ENCODE assay signal across 13 cellular contexts in genomic region chr5:14901462-14902051, GRCh38. TPM values are rescaled to one million over a fixed set of nuclear protein-coding genes. Genes with fewer than 3 reads are reported as not detected.
DNase-seq lines count a peak whose midpoint lies in the region; ATAC-seq and TF ChIP-seq lines count a peak whose summit lies in the region.
"Had no signal": no experiment of that assay in that cellular context is flagged by ENCODE, and none has a peak within 500 bp of the region (broad histone marks: within the 10 kb centered on the region; RNA-seq: fewer than 3 reads in every experiment).

No MANE protein-coding gene starts in this region.

- H3K36me3 Mint-ChIP-seq in nephron progenitor cell (ENCODE audit: low read depth) = no peaks in the 10 kb centered on the region

- no peak overlapping the region for H2AFZ ChIP-seq in mammary epithelial cell (ENCODE audit: low read depth, low read length)

- peaks cover 4% of the 10 kb centered on the region for H3K4me1 Mint-ChIP-seq in nephron progenitor cell
- peaks cover 6% of the 10 kb centered on the region for H3K4me1 Mint-ChIP-seq in stimulated activated naive CD8-positive, alpha-beta T cell treated with anti-CD3 and anti-CD28 coated beads, Interleukin-15, amount 100 ng/mL, for 72 hours

- no peak overlapping the region for H3K4me3 Mint-ChIP-seq in nephron progenitor cell
- no peak overlapping the region for H3K4me3 Mint-ChIP-seq in stimulated activated naive CD8-positive, alpha-beta T cell treated with anti-CD3 and anti-CD28 coated beads, Interleukin-15, amount 100 ng/mL, for 72 hours

- H3K4me2 ChIP-seq in mammary epithelial cell (ENCODE audit: insufficient read depth, low read depth, low read length) = no peak overlapping the region

- 97% methylated on average over 7 of the region's 7 CpGs for WGBS in mammary epithelial cell (ENCODE audit: low coverage, missing lambda C conversion rate)

- no peak overlapping the region for H3K27ac ChIP-seq in mammary epithelial cell (ENCODE audit: insufficient read depth, low read depth, low read length)
- no peak overlapping the region for H3K27ac ChIP-seq in Peyer's patch
- H3K27ac ChIP-seq: epithelial cell of prostate had no signal

- TF ChIP-seq POLR2A in Peyer's patch (IDR thresholded peaks at IDR 0.05) = no peak

- no TSS peak for BruUV-seq in mammary epithelial cell (replicated peaks; lab: Mats Ljungman, UMichigan)

- DNase-seq in AG20443 (ENCODE audit: low spot score) (peak; percentile 61), foreskin fibroblast (peak; percentile 78 to 87), nephron progenitor cell (no peak), mammary epithelial cell (no peak), Peyer's patch (no peak)
- DNase-seq in stimulated activated naive CD8-positive, alpha-beta T cell treated with anti-CD3 and anti-CD28 coated beads, Interleukin-15, amount 100 ng/mL, for 72 hours = no peak
- DNase-seq: anterior cingulate cortex, BE2C, NCI-H774, retina had no signal

- ATAC-seq in SK-N-SH treated with all-trans-retinoic acid at 6 μM for 48 hours = no peak
- ATAC-seq in GM19035 (IDR thresholded peaks at IDR 0.05; ENCODE audit: unreplicated experiment) = no peak
- no peak for ATAC-seq in stimulated activated naive CD8-positive, alpha-beta T cell treated with anti-CD3 and anti-CD28 coated beads, Interleukin-15, amount 100 ng/mL, for 72 hours

- H3K27me3 Mint-ChIP-seq in nephron progenitor cell (ENCODE audit: low read depth, poor library complexity) = peaks cover 7% of the 10 kb centered on the region
- peaks cover 8% of the 10 kb centered on the region for H3K27me3 Mint-ChIP-seq in stimulated activated naive CD8-positive, alpha-beta T cell treated with anti-CD3 and anti-CD28 coated beads, Interleukin-15, amount 100 ng/mL, for 72 hours

- CTCF ChIA-PET in mammary epithelial cell (lab: Charles Lee; ENCODE audit: low non-redundant PET) = no interaction called here

- H3K9ac ChIP-seq in mammary epithelial cell (ENCODE audit: insufficient read depth, low read length) = no peak overlapping the region

- in situ Hi-C loops in mammary epithelial cell (cut with MboI; ENCODE audit: low sequenced_read_pairs in 2 of 2) = no loop called here

- H3K27me3 ChIP-seq in mammary epithelial cell (ENCODE audit: insufficient read depth, low read length) (no peaks in the 10 kb centered on the region), Peyer's patch (no peaks in the 10 kb centered on the region)
- H3K27me3 ChIP-seq: BE2C had no signal

- TF ChIP-seq CTCF in foreskin fibroblast (IDR thresholded peaks at IDR 0.05; ENCODE audit: low read depth, low read length) (no peak), nephron progenitor cell (IDR thresholded peaks at IDR 0.05) (no peak), mammary epithelial cell (conservative IDR thresholded peaks at IDR 0.05 in 1 of 2, IDR thresholded peaks at IDR 0.05 in 1 of 2; ENCODE audit: extremely low read depth in 1 of 2, insufficient read depth in 1 of 2, low read depth in 1 of 2, low read length in 2 of 2) (no peak), Peyer's patch (IDR thresholded peaks at IDR 0.05) (no peak)

- H3K4me1 ChIP-seq in mammary epithelial cell (ENCODE audit: insufficient read depth, low read length) = peaks cover 12% of the 10 kb centered on the region
- H3K4me1 ChIP-seq in Peyer's patch = no peaks in the 10 kb centered on the region
- H3K4me1 ChIP-seq: BE2C had no signal

- intact Hi-C loops in mammary epithelial cell (cut with micrococcal nuclease) = no loop called here

- peak overlapping the region; percentile 41 for H3K27ac Mint-ChIP-seq in nephron progenitor cell
- H3K27ac Mint-ChIP-seq in stimulated activated naive CD8-positive, alpha-beta T cell treated with anti-CD3 and anti-CD28 coated beads, Interleukin-15, amount 100 ng/mL, for 72 hours = no peak overlapping the region

- dilution Hi-C loops in mammary epithelial cell (cut with HindIII; ENCODE audit: low sequenced_read_pairs) = loop anchor here (5.0 kb wide), 1 partner anchor 76 kb away; no protein-coding TSS in a partner anchor

- no peaks in the 10 kb centered on the region for H4K20me1 ChIP-seq in mammary epithelial cell (ENCODE audit: insufficient read depth, low read length)

- H3K79me2 ChIP-seq in mammary epithelial cell (ENCODE audit: insufficient read depth, low read length) = no peaks in the 10 kb centered on the region

- H3K9me3 ChIP-seq in mammary epithelial cell (replicated peaks; ENCODE audit: insufficient read depth, low read length) (no peaks in the 10 kb centered on the region), Peyer's patch (no peaks in the 10 kb centered on the region)
- H3K9me3 ChIP-seq: BE2C had no signal

- H3K4me3 ChIP-seq in foreskin fibroblast (ENCODE audit: low read depth in 1 of 2, low read length in 2 of 2) = no peak overlapping the region
- no peak overlapping the region for H3K4me3 ChIP-seq in mammary epithelial cell (replicated peaks in 1 of 3; ENCODE audit: insufficient read depth in 1 of 3, low read depth in 2 of 3, low read length in 3 of 3)
- no peak overlapping the region for H3K4me3 ChIP-seq in Peyer's patch

- no peaks in the 10 kb centered on the region for H3K9me3 Mint-ChIP-seq in nephron progenitor cell
- H3K9me3 Mint-ChIP-seq in stimulated activated naive CD8-positive, alpha-beta T cell treated with anti-CD3 and anti-CD28 coated beads, Interleukin-15, amount 100 ng/mL, for 72 hours = no peaks in the 10 kb centered on the region

- H3K36me3 ChIP-seq in mammary epithelial cell (ENCODE audit: insufficient read depth, low read length) (no peaks in the 10 kb centered on the region), Peyer's patch (no peaks in the 10 kb centered on the region)
- H3K36me3 ChIP-seq: BE2C had no signal

TF ChIP-seq in SK-N-SH treated with all-trans-retinoic acid at 6 μM for 48 hours, 23 proteins besides CTCF, POLR2A, EP300 and RAD21:
- TF ChIP-seq ZNF8 (CRISPR knock-in tag; IDR thresholded peaks at IDR 0.05) = no peak
- TF ChIP-seq TCF4 (CRISPR knock-in tag; IDR thresholded peaks at IDR 0.05; ENCODE audit: borderline replicate concordance) = peak; percentile 58; the same call in 1 of the 2 replicates
- no peak for TF ChIP-seq ISL1 (CRISPR knock-in tag; IDR thresholded peaks at IDR 0.05)

RNA-seq across cellular contexts. Expression of gene ANKH, which starts 30.0 kb away (rescaled TPM):
- 100 to 1,000 TPM in 1 of 2 donors, 10 to 100 TPM in 1; 77.8 to 138 TPM for total RNA-seq in mammary epithelial cell
- 46.9 TPM for polyA plus RNA-seq in mammary epithelial cell
- polyA minus RNA-seq in mammary epithelial cell = 193 TPM
- 10 to 100 TPM; 28.9 to 98.0 (median 96.1) TPM for total RNA-seq in Peyer's patch

Comparison
In these comparisons a context has a peak if more than half of its experiments do, and no peak if none do; other contexts are left out.
1. DNase-seq: peak in AG20443 (single experiment) and foreskin fibroblast (2 of 2); none in nephron progenitor cell (single experiment), mammary epithelial cell (single experiment), Peyer's patch (0 of 3) and stimulated activated naive CD8-positive, alpha-beta T cell treated with anti-CD3 and anti-CD28 coated beads, Interleukin-15, amount 100 ng/mL, for 72 hours (0 of 2).